In genomic region chr7:143279186-143280098, GRCh38 we compare ENCODE assay signal across 8 cellular contexts. TPM values are rescaled to one million over a fixed set of nuclear protein-coding genes. Genes with fewer than 3 reads are reported as not detected.
DNase-seq lines count a peak whose midpoint lies in the region; ATAC-seq, FAIRE-seq and TF ChIP-seq lines count a peak whose summit lies in the region.

No MANE protein-coding gene starts in this region.

- no peak for TF ChIP-seq RAD21 in A549 (conservative IDR thresholded peaks at IDR 0.05 in 1 of 2, IDR thresholded peaks at IDR 0.05 in 1 of 2)

- H3K36me3 ChIP-seq in breast epithelium (no peaks in the 10 kb centered on the region), right lobe of liver (no peaks in the 10 kb centered on the region), thyroid gland (no peaks in the 10 kb centered on the region)

- POLR2A ChIA-PET in A549 (lab: Yijun Ruan, JAX), result interaction anchor here (1.2 kb wide), 1 partner anchor 9 kb away, joined by 6 read pairs; the partner anchor contains the start of gene CASP2

- H3K4me1 ChIP-seq in A549 (peaks cover 11% of the 10 kb centered on the region; the same call in 2 of the 3 replicates), breast epithelium (peaks cover 0 to 9% of the 10 kb centered on the region in 2 donors), right lobe of liver (peaks cover 0 to 8% (median 2%) of the 10 kb centered on the region in 4 donors), thyroid gland (peaks cover 16 to 30% of the 10 kb centered on the region in 2 donors)

- DNase-seq in A549 (ENCODE audit: low read depth in 1 of 2, low spot score in 1 of 2), result peak; percentile 27 to 44
- peak; percentile 73 for DNase-seq in HT1080 (ENCODE audit: low read depth)
- no peak for DNase-seq in breast epithelium (ENCODE audit: low spot score in 2 of 2)
- no peak for DNase-seq in right lobe of liver
- DNase-seq in thyroid gland, result no peak
- no peak for DNase-seq in NCI-H2029 treated with DMSO at 0.1 percent for 48 hours (lab: John Stamatoyannopoulos, UW)
- DNase-seq in activated gamma-delta T cell treated with Interleukin-2 at 50 U/mL for 16 hours, result no peak

- TF ChIP-seq POLR2A in A549 (IDR thresholded peaks at IDR 0.05; ENCODE audit: low read length) (no peak), breast epithelium (IDR thresholded peaks at IDR 0.05) (no peak), right lobe of liver (IDR thresholded peaks at IDR 0.05) (no peak), thyroid gland (IDR thresholded peaks at IDR 0.05) (peak in 1 of 2 donors; percentile 33)

- no peak overlapping the region for H3K27ac ChIP-seq in A549
- peak overlapping the region; percentile 84 to 89 for H3K27ac ChIP-seq in breast epithelium
- H3K27ac ChIP-seq in right lobe of liver, result peak overlapping the region in 2 of 3 donors; percentile 16 to 39
- H3K27ac ChIP-seq in thyroid gland, result peak overlapping the region; percentile 59 to 69 (median 66)

- H3K27me3 ChIP-seq in breast epithelium (no peaks in the 10 kb centered on the region), right lobe of liver (no peaks in the 10 kb centered on the region), thyroid gland (no peaks in the 10 kb centered on the region)

- H3K4me2 ChIP-seq in A549, result peak overlapping the region; percentile 44

- ATAC-seq in A549 (peak; percentile 56 to 83; a peak in 5 of 6 replicates), right lobe of liver (peak; percentile 36 to 72 (median 48)), HG03025 (IDR thresholded peaks at IDR 0.05; ENCODE audit: low FRiP score, unreplicated experiment) (no peak)

- H3K9me3 ChIP-seq in A549 (no peaks in the 10 kb centered on the region), breast epithelium (no peaks in the 10 kb centered on the region), right lobe of liver (no peaks in the 10 kb centered on the region), thyroid gland (no peaks in the 10 kb centered on the region)

- CTCF ChIA-PET in A549 (lab: Yijun Ruan, JAX), result interaction anchor here (0.8 to 1.6 kb wide), 3 partner anchors 39 to 457 kb away, joined by 3 to 4 read pairs (median 3); no protein-coding TSS in a partner anchor

- TF ChIP-seq EP300 in A549 (IDR thresholded peaks at IDR 0.05), result no peak

- 48% methylated on average over 8 of the region's 8 CpGs for WGBS in A549 (ENCODE audit: missing lambda C conversion rate)
- 54% methylated on average over 8 of the region's 8 CpGs for WGBS in right lobe of liver (ENCODE audit: insufficient coverage, low coverage, low lambda C conversion rate, missing lambda C conversion rate)
- 37 to 43% methylated on average over 8 of the region's 8 CpGs for WGBS in thyroid gland, 2 donors

- H3K4me3 ChIP-seq in A549, result no peak overlapping the region
- H3K4me3 ChIP-seq in breast epithelium, result no peak overlapping the region
- H3K4me3 ChIP-seq in right lobe of liver, result no peak overlapping the region
- H3K4me3 ChIP-seq in thyroid gland (replicated peaks in 1 of 3), result no peak overlapping the region

- FAIRE-seq in A549 (lab: Jason Lieb, UNC), result no peak

- intact Hi-C loops in breast epithelium (cut with DNase I; ENCODE audit: low total_unique reads), result no loop called here
- intact Hi-C loops in right lobe of liver (cut with DNase I), result no loop called here
- intact Hi-C loops in thyroid gland (cut with DNase I), result loop anchor here (10.0 kb wide), 2 partner anchors 105 to 135 kb away; partner anchors contain the start of gene ZYX

- TF ChIP-seq CTCF in A549 (IDR thresholded peaks at IDR 0.05) (no peak), breast epithelium (IDR thresholded peaks at IDR 0.05) (no peak), right lobe of liver (IDR thresholded peaks at IDR 0.05) (no peak), thyroid gland (IDR thresholded peaks at IDR 0.05) (no peak)

TF ChIP-seq in A549, 52 proteins besides CTCF, POLR2A, EP300 and RAD21:
- TF ChIP-seq NR3C1 (IDR thresholded peaks at IDR 0.05), result no peak
- no peak for TF ChIP-seq FOSL2 (IDR thresholded peaks at IDR 0.05)
- no peak for TF ChIP-seq FOSL2 (CRISPR knock-in tag; IDR thresholded peaks at IDR 0.05)
- no peak for TF ChIP-seq TFCP2L1 (CRISPR knock-in tag; IDR thresholded peaks at IDR 0.05)
- TF ChIP-seq HDAC2 (IDR thresholded peaks at IDR 0.05), result no peak
- TF ChIP-seq FOSB (CRISPR knock-in tag; IDR thresholded peaks at IDR 0.05), result no peak
- no peak for TF ChIP-seq HES2 (IDR thresholded peaks at IDR 0.05)
- no peak for TF ChIP-seq FOXS1 (CRISPR knock-in tag; IDR thresholded peaks at IDR 0.05)
- no peak for TF ChIP-seq RARB (CRISPR knock-in tag; IDR thresholded peaks at IDR 0.05)
- no peak for TF ChIP-seq NPAS2 (CRISPR knock-in tag; IDR thresholded peaks at IDR 0.05; ENCODE audit: borderline replicate concordance)

RNA-seq across cellular contexts. Expression of gene TMEM139, which starts 5.3 kb away (rescaled TPM):
- 0.49 and 0.65 TPM in 2 replicates for polyA plus RNA-seq in A549 (2011; rRNA removed)
- 0.52 and 0.73 TPM in 2 replicates for polyA plus RNA-seq in A549 (2012; cell fraction: cytosol; rRNA removed)
- 0.79 and 0.95 TPM in 2 replicates for polyA plus RNA-seq in A549 (2012; cell fraction: nucleus; rRNA removed)
- 0.37 to 0.71 TPM (median 0.42 TPM) in 3 replicates for polyA plus RNA-seq in A549 (2017; fragmentation: RNase III; extraction: RNeasy Plus Mini Kit Qiagen cat#74134 plus additional on column Dnase treatment)
- polyA minus RNA-seq in A549 (2011; rRNA and poly(A)+ RNA removed), result 0.29 and 1.1 TPM in 2 replicates
- not detected in 2 replicates for total RNA-seq in HT1080 (2014; rRNA removed; shearing (Covaris generic))
- 0.16 TPM in 1 of 2 replicates, not detected in the other for polyA plus RNA-seq in HT1080 (2015; cell fraction: cytosol; rRNA removed)
- not detected in 2 replicates for polyA plus RNA-seq in HT1080 (2015; cell fraction: nucleus; rRNA removed)
- total RNA-seq in breast epithelium, result 10 to 100 TPM in 2 of 3 donors, 1 to 10 TPM in 1; 1.4 to 27.4 (median 14.4) TPM
- total RNA-seq in right lobe of liver, result 10 to 100 TPM in 5 of 6 experiments, 1 to 10 TPM in 1; 7.0 to 20.8 (median 14.8) TPM
- 10 to 100 TPM in 2 of 4 donors, 1 to 10 TPM in 2; 6.6 to 50.2 (median 19.6) TPM for total RNA-seq in thyroid gland

RNA-seq across cellular contexts. Expression of gene CASP2, which starts 8.7 kb away (rescaled TPM):
- polyA plus RNA-seq in A549 (2011; rRNA removed) (24.6 and 26.0 TPM in 2 replicates), A549 (2017; fragmentation: RNase III; extraction: RNeasy Plus Mini Kit Qiagen cat#74134 plus additional on column Dnase treatment) (17.7 to 19.9 TPM (median 18.7 TPM) in 3 replicates)
- polyA plus RNA-seq in A549 (2012; cell fraction: cytosol; rRNA removed), result 12.4 and 14.5 TPM in 2 replicates
- polyA plus RNA-seq in A549 (2012; cell fraction: nucleus; rRNA removed), result 30.5 and 39.3 TPM in 2 replicates
- polyA minus RNA-seq in A549 (2011; rRNA and poly(A)+ RNA removed), result 53.6 and 55.0 TPM in 2 replicates
- 7.0 and 12.6 TPM in 2 replicates for total RNA-seq in HT1080 (2014; rRNA removed; shearing (Covaris generic))
- 10.8 and 11.6 TPM in 2 replicates for polyA plus RNA-seq in HT1080 (2015; cell fraction: cytosol; rRNA removed)
- polyA plus RNA-seq in HT1080 (2015; cell fraction: nucleus; rRNA removed), result 22.3 and 23.3 TPM in 2 replicates
- total RNA-seq in breast epithelium (10 to 100 TPM; 11.7 to 24.9 (median 22.8) TPM), right lobe of liver (1 to 10 TPM; 5.3 to 8.7 (median 6.7) TPM), thyroid gland (10 to 100 TPM; 13.0 to 21.7 (median 17.5) TPM)

RNA-seq across cellular contexts. Expression of gene GSTK1, which starts 16.2 kb away (rescaled TPM):
- polyA plus RNA-seq in A549 (2011; rRNA removed), result 76.6 and 96.5 TPM in 2 replicates
- polyA plus RNA-seq in A549 (2012; cell fraction: cytosol; rRNA removed), result 98.6 and 104 TPM in 2 replicates
- polyA plus RNA-seq in A549 (2012; cell fraction: nucleus; rRNA removed), result 128 and 176 TPM in 2 replicates
- 80.8 to 92.9 TPM (median 91.5 TPM) in 3 replicates for polyA plus RNA-seq in A549 (2017; fragmentation: RNase III; extraction: RNeasy Plus Mini Kit Qiagen cat#74134 plus additional on column Dnase treatment)
- 44.4 and 62.6 TPM in 2 replicates for polyA minus RNA-seq in A549 (2011; rRNA and poly(A)+ RNA removed)
- total RNA-seq in HT1080 (2014; rRNA removed; shearing (Covaris generic)), result 90.4 and 91.5 TPM in 2 replicates
- 111 and 113 TPM in 2 replicates for polyA plus RNA-seq in HT1080 (2015; cell fraction: cytosol; rRNA removed)
- 140 and 159 TPM in 2 replicates for polyA plus RNA-seq in HT1080 (2015; cell fraction: nucleus; rRNA removed)
- 100 to 1,000 TPM; 196 to 242 (median 199) TPM for total RNA-seq in breast epithelium
- total RNA-seq in right lobe of liver, result 100 to 1,000 TPM; 209 to 315 (median 257) TPM
- 100 to 1,000 TPM; 147 to 319 (median 220) TPM for total RNA-seq in thyroid gland

RNA-seq across cellular contexts. Expression of gene CLCN1, which starts 36.5 kb away (rescaled TPM):
- 0.08 TPM in 1 of 2 replicates, not detected in the other for polyA plus RNA-seq in A549 (2011; rRNA removed)
- polyA plus RNA-seq in A549 (2012; cell fraction: cytosol; rRNA removed), result 0.01 and 0.03 TPM in 2 replicates
- 0.06 TPM in 1 of 2 replicates, not detected in the other for polyA plus RNA-seq in A549 (2012; cell fraction: nucleus; rRNA removed)
- 0.03 TPM in 1 of 3 replicates, not detected in the others for polyA plus RNA-seq in A549 (2017; fragmentation: RNase III; extraction: RNeasy Plus Mini Kit Qiagen cat#74134 plus additional on column Dnase treatment)
- 0.08 and 0.10 TPM in 2 replicates for polyA minus RNA-seq in A549 (2011; rRNA and poly(A)+ RNA removed)
- total RNA-seq in HT1080 (2014; rRNA removed; shearing (Covaris generic)), result not detected in 2 replicates
- polyA plus RNA-seq in HT1080 (2015; cell fraction: cytosol; rRNA removed), result not detected in 2 replicates
- not detected in 2 replicates for polyA plus RNA-seq in HT1080 (2015; cell fraction: nucleus; rRNA removed)
- total RNA-seq in breast epithelium, result under 1 TPM in 1 of 3 donors, not detected in 2; 0.29 TPM
- total RNA-seq in right lobe of liver, result not detected
- total RNA-seq in thyroid gland, result not detected

RNA-seq across cellular contexts. Expression of gene TAS2R40, which starts 57.6 kb away (rescaled TPM):
- polyA plus RNA-seq in A549 (2011; rRNA removed), result not detected in 2 replicates
- polyA plus RNA-seq in A549 (2012; cell fraction: cytosol; rRNA removed), result not detected in 2 replicates
- not detected in 2 replicates for polyA plus RNA-seq in A549 (2012; cell fraction: nucleus; rRNA removed)
- not detected in 3 replicates for polyA plus RNA-seq in A549 (2017; fragmentation: RNase III; extraction: RNeasy Plus Mini Kit Qiagen cat#74134 plus additional on column Dnase treatment)
- not detected in 2 replicates for polyA minus RNA-seq in A549 (2011; rRNA and poly(A)+ RNA removed)
- not detected in 2 replicates for total RNA-seq in HT1080 (2014; rRNA removed; shearing (Covaris generic))
- polyA plus RNA-seq in HT1080 (2015; cell fraction: cytosol; rRNA removed), result not detected in 2 replicates
- polyA plus RNA-seq in HT1080 (2015; cell fraction: nucleus; rRNA removed), result not detected in 2 replicates
- not detected for total RNA-seq in breast epithelium
- total RNA-seq in right lobe of liver, result not detected
- total RNA-seq in thyroid gland, result not detected

Comparison
In these comparisons a context has a peak if more than half of its experiments do, and no peak if none do; other contexts are left out.
1. DNase-seq: peak in A549 (2 of 2) and HT1080 (single experiment); none in breast epithelium (0 of 2), right lobe of liver (0 of 3), thyroid gland (0 of 2), NCI-H2029 treated with DMSO at 0.1 percent for 48 hours (single experiment) and activated gamma-delta T cell treated with Interleukin-2 at 50 U/mL for 16 hours (single experiment).
2. H3K27ac ChIP-seq: peak in breast epithelium (2 of 2), right lobe of liver (2 of 3) and thyroid gland (3 of 3); none in A549 (0 of 2).